Comparison of ENCODE assay signal across 29 cellular contexts in the genomic region with DNA sequence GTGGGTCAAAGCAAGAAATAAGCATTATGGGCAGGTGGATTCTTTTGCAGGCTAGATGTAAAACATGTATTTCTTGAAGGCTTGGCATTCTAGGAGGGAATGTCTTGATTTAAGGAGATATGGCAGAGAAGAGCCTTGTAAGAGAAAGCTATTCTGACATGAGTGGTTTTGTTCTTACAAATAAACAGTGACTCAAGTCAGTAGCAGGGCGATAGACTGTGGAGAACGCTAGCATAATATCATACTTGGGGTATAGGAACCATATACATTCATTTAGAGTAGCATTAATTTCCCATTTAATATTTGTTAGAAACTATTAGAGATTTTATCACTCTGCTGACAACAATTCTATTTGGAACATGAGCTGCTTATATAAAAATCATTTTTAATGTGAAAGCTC.
"Had no signal": no experiment of that assay in that cellular context is flagged by ENCODE, and none has a peak within 500 bp of the region (broad histone marks: within the 10 kb centered on the region; RNA-seq: fewer than 3 reads in every experiment).

No MANE protein-coding gene starts in this region.

- H3K27ac ChIP-seq: epithelial cell of prostate, gastrocnemius medialis, heart left ventricle, hepatocyte, neutrophil, pancreas, right lobe of liver, suprapubic skin, transverse colon, upper lobe of right lung, uterus had no signal

- H3K4me3 ChIP-seq: gastrocnemius medialis, heart left ventricle, hepatocyte, lung, mucosa of descending colon, pancreas, right lobe of liver, suprapubic skin, transverse colon, upper lobe of right lung, uterus had no signal

- ATAC-seq: esophagus mucosa; gastrocnemius medialis; heart left ventricle; left lobe of liver; mucosa of descending colon; natural killer cell treated with Interleukin-12 subunit alpha and Interleukin-12 subunit beta and Interleukin-15 and Interleukin-18, amount 100 ng/mL, for 72 hours; pancreas; right lobe of liver; stimulated activated naive CD8-positive, alpha-beta T cell treated with anti-CD3 and anti-CD28 coated beads, Interleukin-15, amount 100 ng/mL, for 72 hours; upper lobe of right lung had no signal

- H3K4me2 ChIP-seq: hepatocyte had no signal

- H3K27me3 ChIP-seq: gastrocnemius medialis, heart left ventricle, hepatocyte, neutrophil, pancreas, right lobe of liver, suprapubic skin, transverse colon, upper lobe of right lung, uterus had no signal

- H3K36me3 Mint-ChIP-seq: memory B cell, naive B cell had no signal

- H2AFZ ChIP-seq: hepatocyte had no signal

- H3K9me3 Mint-ChIP-seq: endodermal cell; stimulated activated naive CD8-positive, alpha-beta T cell treated with anti-CD3 and anti-CD28 coated beads, Interleukin-15, amount 100 ng/mL, for 72 hours had no signal

- H3K27me3 Mint-ChIP-seq: memory B cell; stimulated activated naive CD8-positive, alpha-beta T cell treated with anti-CD3 and anti-CD28 coated beads, Interleukin-15, amount 100 ng/mL, for 72 hours had no signal

- DNase-seq: effector CD8-positive, alpha-beta T cell; endodermal cell; foreskin fibroblast; gastrocnemius medialis; heart left ventricle; kidney; mucosa of descending colon; naive B cell; pancreas; right lobe of liver; small intestine; stimulated activated CD4-positive, alpha-beta T cell treated with anti-CD3 and anti-CD28 coated beads, Interleukin-15, amount 100 ng/mL, for 24 hours; stimulated activated CD4-positive, alpha-beta T cell treated with anti-CD3 and anti-CD28 coated beads, Interleukin-2, amount 100 ng/mL, for 48 hours; stimulated activated naive CD4-positive, alpha-beta T cell; stimulated activated naive CD8-positive, alpha-beta T cell treated with anti-CD3 and anti-CD28 coated beads, Interleukin-15, amount 100 ng/mL, for 72 hours; transverse colon; upper lobe of right lung; uterus had no signal

- H3K4me1 ChIP-seq: gastrocnemius medialis, pancreas, right lobe of liver, suprapubic skin, transverse colon, upper lobe of right lung, uterus had no signal

- H3K79me2 ChIP-seq: hepatocyte had no signal

- H3K36me3 ChIP-seq: gastrocnemius medialis, neutrophil, pancreas, right lobe of liver, transverse colon, upper lobe of right lung, uterus had no signal

- H3K4me1 Mint-ChIP-seq: endodermal cell; memory B cell; naive B cell; neural crest cell; stimulated activated naive CD8-positive, alpha-beta T cell treated with anti-CD3 and anti-CD28 coated beads, Interleukin-15, amount 100 ng/mL, for 72 hours had no signal

- H3K4me3 Mint-ChIP-seq: dendritic cell treated with granulocyte-macrophage colony-stimulating factor and Interleukin-4, amounts not matched to agents 40 ng/mL and 50 ng/mL, for 4 days; endodermal cell; memory B cell; naive B cell; natural killer cell treated with Interleukin-12 subunit alpha and Interleukin-12 subunit beta and Interleukin-15 and Interleukin-18, amount 100 ng/mL, for 72 hours; neural crest cell; stimulated activated naive CD8-positive, alpha-beta T cell treated with anti-CD3 and anti-CD28 coated beads, Interleukin-15, amount 100 ng/mL, for 72 hours had no signal

- H3K27ac Mint-ChIP-seq: dendritic cell treated with granulocyte-macrophage colony-stimulating factor and Interleukin-4, amounts not matched to agents 40 ng/mL and 50 ng/mL, for 4 days; endodermal cell; memory B cell; naive B cell; natural killer cell treated with Interleukin-12 subunit alpha and Interleukin-12 subunit beta and Interleukin-15 and Interleukin-18, amount 100 ng/mL, for 72 hours; stimulated activated naive CD8-positive, alpha-beta T cell treated with anti-CD3 and anti-CD28 coated beads, Interleukin-15, amount 100 ng/mL, for 72 hours had no signal
